2 cellular contexts compared by ENCODE assay signal in genomic region chr10:30036811-30037210, GRCh38.
TF ChIP-seq lines count a peak whose summit lies in the region.

No MANE protein-coding gene starts in this region.

TF ChIP-seq in IMR-90, 13 proteins besides CTCF, POLR2A, EP300 and RAD21:
- TF ChIP-seq MXI1 (IDR thresholded peaks at IDR 0.05; ENCODE audit: borderline replicate concordance, low read depth, low read length) = no peak
- no peak for TF ChIP-seq MAZ (IDR thresholded peaks at IDR 0.05; ENCODE audit: borderline replicate concordance, low read depth, low read length)
- TF ChIP-seq ELK1 (IDR thresholded peaks at IDR 0.05; ENCODE audit: borderline replicate concordance, low read depth, low read length) = no peak
- no peak for TF ChIP-seq BHLHE40 (IDR thresholded peaks at IDR 0.05; ENCODE audit: low read depth, low read length)
- TF ChIP-seq NFE2L2 (IDR thresholded peaks at IDR 0.05; ENCODE audit: low read depth, low read length) = no peak
- TF ChIP-seq CHD1 (IDR thresholded peaks at IDR 0.05; ENCODE audit: low read depth, low read length) = no peak
- TF ChIP-seq MAFK (IDR thresholded peaks at IDR 0.05; ENCODE audit: low read depth, low read length) = no peak
- no peak for TF ChIP-seq RFX5 (IDR thresholded peaks at IDR 0.05; ENCODE audit: low read depth, low read length)
- TF ChIP-seq SMC3 (IDR thresholded peaks at IDR 0.05; ENCODE audit: low read depth, low read length) = no peak
- TF ChIP-seq USF2 (IDR thresholded peaks at IDR 0.05; ENCODE audit: low read depth, low read length) = no peak
- TF ChIP-seq FOS (IDR thresholded peaks at IDR 0.05; ENCODE audit: low read depth, low read length) = no peak
- no peak for TF ChIP-seq CEBPB (IDR thresholded peaks at IDR 0.05; ENCODE audit: low read depth, low read length)
- no peak for TF ChIP-seq RCOR1 (IDR thresholded peaks at IDR 0.05; ENCODE audit: insufficient replicate concordance, low read length)

TF ChIP-seq in H1, 55 proteins besides CTCF, POLR2A, EP300 and RAD21:
- no peak for TF ChIP-seq CREB1 (IDR thresholded peaks at IDR 0.05)
- TF ChIP-seq NANOG (IDR thresholded peaks at IDR 0.05; ENCODE audit: insufficient read depth, low read depth, low read length, poor library complexity, severe bottlenecking) = no peak
- no peak for TF ChIP-seq KDM1A (IDR thresholded peaks at IDR 0.05; ENCODE audit: borderline replicate concordance, low read length)
- no peak for TF ChIP-seq RNF2 (IDR thresholded peaks at IDR 0.05; ENCODE audit: borderline replicate concordance, low read depth, low read length, missing control alignments, poor library complexity, severe bottlenecking)
- no peak for TF ChIP-seq CHD2 (IDR thresholded peaks at IDR 0.05; ENCODE audit: low read length)
- no peak for TF ChIP-seq POLR2AphosphoS5 (IDR thresholded peaks at IDR 0.05; ENCODE audit: low read depth, low read length)
